In genomic region chr11:96366024-96366423, GRCh38 we compare ENCODE assay signal across 1 cellular context.
TF ChIP-seq lines count a peak whose summit lies in the region.

No MANE protein-coding gene starts in this region.

TF ChIP-seq in K562, 482 proteins besides CTCF, POLR2A, EP300 and RAD21:
- no peak for TF ChIP-seq EP400 (IDR thresholded peaks at IDR 0.05)
- TF ChIP-seq RBM39 (optimal IDR thresholded peaks at IDR 0.05; ENCODE audit: low read depth, low read length) = no peak
- TF ChIP-seq FOSL1 (tag; conservative IDR thresholded peaks at IDR 0.05) = peak; percentile 54
- no peak for TF ChIP-seq ZNF717 (CRISPR knock-in tag; IDR thresholded peaks at IDR 0.05)
- no peak for TF ChIP-seq ZNF280B (CRISPR knock-in tag; IDR thresholded peaks at IDR 0.05)
- no peak for TF ChIP-seq RBM14 (IDR thresholded peaks at IDR 0.05; ENCODE audit: borderline replicate concordance, insufficient read depth, low read depth, low read length)
- TF ChIP-seq ZSCAN32 (CRISPR knock-in tag; IDR thresholded peaks at IDR 0.05) = no peak
- TF ChIP-seq HNRNPLL (IDR thresholded peaks at IDR 0.05; ENCODE audit: low read depth, low read length, poor library complexity, severe bottlenecking) = no peak
- no peak for TF ChIP-seq GTF2F1 (IDR thresholded peaks at IDR 0.05; ENCODE audit: low read depth, low read length)
- TF ChIP-seq LCOR (CRISPR knock-in tag; IDR thresholded peaks at IDR 0.05) = no peak
- no peak for TF ChIP-seq GTF2A2 (tag; IDR thresholded peaks at IDR 0.05)
- TF ChIP-seq ETV1 (tag; conservative IDR thresholded peaks at IDR 0.05; ENCODE audit: low read depth) = no peak
- no peak for TF ChIP-seq ZNF444 (CRISPR knock-in tag; IDR thresholded peaks at IDR 0.05)
- TF ChIP-seq TBL1XR1 (IDR thresholded peaks at IDR 0.05; ENCODE audit: low read length in 2 of 2) = no peak
- TF ChIP-seq JUND (IDR thresholded peaks at IDR 0.05; ENCODE audit: borderline replicate concordance, low read depth, low read length) = peak; percentile 13; the same call in 1 of the 2 replicates
- no peak for TF ChIP-seq JUND (tag; IDR thresholded peaks at IDR 0.05; ENCODE audit: borderline replicate concordance, low read depth, low read length)
- TF ChIP-seq HMBOX1 (IDR thresholded peaks at IDR 0.05) = peak; percentile 53
- TF ChIP-seq, protein P1, sequence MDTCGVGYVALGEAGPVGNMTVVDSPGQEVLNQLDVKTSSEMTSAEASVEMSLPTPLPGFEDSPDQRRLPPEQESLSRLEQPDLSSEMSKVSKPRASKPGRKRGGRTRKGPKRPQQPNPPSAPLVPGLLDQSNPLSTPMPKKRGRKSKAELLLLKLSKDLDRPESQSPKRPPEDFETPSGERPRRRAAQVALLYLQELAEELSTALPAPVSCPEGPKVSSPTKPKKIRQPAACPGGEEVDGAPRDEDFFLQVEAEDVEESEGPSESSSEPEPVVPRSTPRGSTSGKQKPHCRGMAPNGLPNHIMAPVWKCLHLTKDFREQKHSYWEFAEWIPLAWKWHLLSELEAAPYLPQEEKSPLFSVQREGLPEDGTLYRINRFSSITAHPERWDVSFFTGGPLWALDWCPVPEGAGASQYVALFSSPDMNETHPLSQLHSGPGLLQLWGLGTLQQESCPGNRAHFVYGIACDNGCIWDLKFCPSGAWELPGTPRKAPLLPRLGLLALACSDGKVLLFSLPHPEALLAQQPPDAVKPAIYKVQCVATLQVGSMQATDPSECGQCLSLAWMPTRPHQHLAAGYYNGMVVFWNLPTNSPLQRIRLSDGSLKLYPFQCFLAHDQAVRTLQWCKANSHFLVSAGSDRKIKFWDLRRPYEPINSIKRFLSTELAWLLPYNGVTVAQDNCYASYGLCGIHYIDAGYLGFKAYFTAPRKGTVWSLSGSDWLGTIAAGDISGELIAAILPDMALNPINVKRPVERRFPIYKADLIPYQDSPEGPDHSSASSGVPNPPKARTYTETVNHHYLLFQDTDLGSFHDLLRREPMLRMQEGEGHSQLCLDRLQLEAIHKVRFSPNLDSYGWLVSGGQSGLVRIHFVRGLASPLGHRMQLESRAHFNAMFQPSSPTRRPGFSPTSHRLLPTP (IDR thresholded peaks at IDR 0.05; ENCODE audit: borderline replicate concordance, extremely low read depth, insufficient read length) = no peak
- TF ChIP-seq, protein P2, sequence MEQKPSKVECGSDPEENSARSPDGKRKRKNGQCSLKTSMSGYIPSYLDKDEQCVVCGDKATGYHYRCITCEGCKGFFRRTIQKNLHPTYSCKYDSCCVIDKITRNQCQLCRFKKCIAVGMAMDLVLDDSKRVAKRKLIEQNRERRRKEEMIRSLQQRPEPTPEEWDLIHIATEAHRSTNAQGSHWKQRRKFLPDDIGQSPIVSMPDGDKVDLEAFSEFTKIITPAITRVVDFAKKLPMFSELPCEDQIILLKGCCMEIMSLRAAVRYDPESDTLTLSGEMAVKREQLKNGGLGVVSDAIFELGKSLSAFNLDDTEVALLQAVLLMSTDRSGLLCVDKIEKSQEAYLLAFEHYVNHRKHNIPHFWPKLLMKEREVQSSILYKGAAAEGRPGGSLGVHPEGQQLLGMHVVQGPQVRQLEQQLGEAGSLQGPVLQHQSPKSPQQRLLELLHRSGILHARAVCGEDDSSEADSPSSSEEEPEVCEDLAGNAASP (IDR thresholded peaks at IDR 0.05) = no peak
- no peak for TF ChIP-seq KLF13 (tag; IDR thresholded peaks at IDR 0.05; ENCODE audit: borderline replicate concordance, low read depth)
- no peak for TF ChIP-seq YY1 (IDR thresholded peaks at IDR 0.05; ENCODE audit: borderline replicate concordance in 1 of 3, control insufficient read depth in 1 of 3, extremely low read depth in 1 of 3, insufficient read depth in 3 of 3, insufficient read length in 1 of 3, insufficient replicate concordance in 2 of 3, low read depth in 1 of 3, low read length in 2 of 3)
- TF ChIP-seq NR0B1 (IDR thresholded peaks at IDR 0.05; ENCODE audit: partially characterized antibody) = no peak
